Comparison of ENCODE assay signal across 12 cellular contexts in the genomic region with DNA sequence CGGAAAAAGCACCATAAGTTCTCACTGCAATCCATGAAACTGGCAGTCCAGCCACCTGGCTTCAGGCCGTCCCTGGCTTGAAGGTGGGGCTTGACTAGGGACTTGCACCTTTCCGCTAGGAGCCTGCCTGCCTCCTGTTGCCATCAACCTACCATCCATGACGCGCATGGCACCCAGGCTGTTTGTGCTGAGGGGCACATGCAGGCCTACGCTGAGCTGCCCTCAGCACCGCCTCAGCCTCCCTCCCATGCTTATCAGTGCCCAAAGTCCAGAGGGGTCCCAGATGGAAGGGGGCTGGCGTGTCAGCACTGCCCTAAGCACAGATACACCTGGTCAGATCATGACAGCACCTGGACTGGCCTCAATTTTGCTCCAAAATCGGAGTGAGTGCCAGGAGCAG.
DNase-seq lines count a peak whose midpoint lies in the region; ATAC-seq, FAIRE-seq and TF ChIP-seq lines count a peak whose summit lies in the region.
"Had no signal": no experiment of that assay in that cellular context is flagged by ENCODE, and none has a peak within 500 bp of the region (broad histone marks: within the 10 kb centered on the region; RNA-seq: fewer than 3 reads in every experiment).

No MANE protein-coding gene starts in this region.

- no peak overlapping the region for H3K27ac Mint-ChIP-seq in mesothelial cell of epicardium
- H3K27ac Mint-ChIP-seq: CD4-positive, CD25-positive, alpha-beta regulatory T cell had no signal

- H3K27me3 ChIP-seq in K562 (ENCODE audit: control insufficient read depth in 2 of 2, insufficient read depth in 2 of 2, low read length in 2 of 2) (no peaks in the 10 kb centered on the region), neuronal stem cell (ENCODE audit: control insufficient read depth in 3 of 3, insufficient read depth in 3 of 3, low read depth in 1 of 3, low read length in 3 of 3) (no peaks in the 10 kb centered on the region), upper lobe of left lung (no peaks in the 10 kb centered on the region), left lung (no peaks in the 10 kb centered on the region)
- H3K27me3 ChIP-seq: BLaER1 treated with 17β-estradiol and CSF1 and Interleukin-3, amounts not matched to agents 10 nM and 100 nM had no signal

- no peaks in the 10 kb centered on the region for H3K36me3 ChIP-seq in K562 (ENCODE audit: control insufficient read depth, insufficient read depth, low read length)
- no peaks in the 10 kb centered on the region for H3K36me3 ChIP-seq in neuronal stem cell (replicated peaks in 1 of 2; ENCODE audit: control insufficient read depth in 2 of 2, insufficient read depth in 2 of 2, low read length in 2 of 2)
- no peaks in the 10 kb centered on the region for H3K36me3 ChIP-seq in upper lobe of left lung
- H3K36me3 ChIP-seq in left lung = no peaks in the 10 kb centered on the region
- H3K36me3 ChIP-seq: BLaER1 treated with 17β-estradiol and CSF1 and Interleukin-3, amounts not matched to agents 10 nM and 100 nM had no signal

- CTCF ChIA-PET in K562 (lab: Yijun Ruan, JAX; ENCODE audit: low intra/inter-chr PET ratio) = no interaction called here

- peak; percentile 11 for ATAC-seq in HG02938 (IDR thresholded peaks at IDR 0.05; ENCODE audit: unreplicated experiment)
- ATAC-seq in K562 = peak; percentile 32; the same call in 2 of the 3 replicates
- peak; percentile 21 to 51 for ATAC-seq in upper lobe of left lung (ENCODE audit: low FRiP score in 2 of 2)
- no peak for ATAC-seq in left lung

- peak overlapping the region; percentile 64 for H4K91ac ChIP-seq in neuronal stem cell (ENCODE audit: low read depth, low read length, poor library complexity)

- H3K4me2 ChIP-seq in K562 (ENCODE audit: insufficient read depth, low read length) = no peak overlapping the region
- H3K4me2 ChIP-seq in neuronal stem cell (ENCODE audit: insufficient read depth, low read length, poor library complexity, severe bottlenecking) = no peak overlapping the region

- H3K4me3 Mint-ChIP-seq in mesothelial cell of epicardium = no peak overlapping the region
- H3K4me3 Mint-ChIP-seq: CD4-positive, CD25-positive, alpha-beta regulatory T cell had no signal

- no peak overlapping the region for H3K4me3 ChIP-seq in K562
- H3K4me3 ChIP-seq in neuronal stem cell (ENCODE audit: low read length in 2 of 2) = no peak overlapping the region
- no peak overlapping the region for H3K4me3 ChIP-seq in upper lobe of left lung
- no peak overlapping the region for H3K4me3 ChIP-seq in left lung
- H3K4me3 ChIP-seq: BLaER1 treated with 17β-estradiol and CSF1 and Interleukin-3, amounts not matched to agents 10 nM and 100 nM; GM12878 had no signal

- TF ChIP-seq EP300 in K562 (IDR thresholded peaks at IDR 0.05; ENCODE audit: low read length) (no peak), upper lobe of left lung (IDR thresholded peaks at IDR 0.05) (no peak)

- H2AFZ ChIP-seq in K562 (ENCODE audit: low read depth, low read length) (no peak overlapping the region; the same call in 1 of the 2 replicates), neuronal stem cell (ENCODE audit: low read length) (peak overlapping the region; percentile 38)

- TF ChIP-seq CTCF in K562 (IDR thresholded peaks at IDR 0.05 in 2 of 3, conservative IDR thresholded peaks at IDR 0.05 in 1 of 3; ENCODE audit: insufficient read depth in 2 of 3, low read depth in 1 of 3, low read length in 3 of 3) = no peak
- no peak for TF ChIP-seq CTCF in upper lobe of left lung (IDR thresholded peaks at IDR 0.05)
- TF ChIP-seq CTCF in mesothelial cell of epicardium (IDR thresholded peaks at IDR 0.05; ENCODE audit: unreplicated experiment) = no peak
- TF ChIP-seq CTCF in left lung (IDR thresholded peaks at IDR 0.05) = no peak

- H3K27me3 Mint-ChIP-seq in mesothelial cell of epicardium (ENCODE audit: low read depth) = no peaks in the 10 kb centered on the region
- H3K27me3 Mint-ChIP-seq: CD4-positive, CD25-positive, alpha-beta regulatory T cell had no signal

- no peaks in the 10 kb centered on the region; a peak in 1 of 5 replicates for H3K4me1 ChIP-seq in K562 (replicated peaks in 1 of 2; ENCODE audit: control insufficient read depth in 2 of 2, insufficient read depth in 2 of 2, low read length in 2 of 2)
- H3K4me1 ChIP-seq in neuronal stem cell (ENCODE audit: control insufficient read depth in 2 of 2, insufficient read depth in 1 of 2, low read depth in 1 of 2, low read length in 2 of 2) = no peaks in the 10 kb centered on the region
- H3K4me1 ChIP-seq in upper lobe of left lung = no peaks in the 10 kb centered on the region
- H3K4me1 ChIP-seq in left lung = no peaks in the 10 kb centered on the region

- DNase-seq in K562 (ENCODE audit: extremely low read depth in 1 of 4, low spot score in 3 of 4) (no peak), neuronal stem cell (ENCODE audit: low spot score) (no peak), upper lobe of left lung (peak in 1 of 2 donors; percentile 36), kidney glomerular epithelial cell (lab: John Stamatoyannopoulos, UW) (no peak), mesothelial cell of epicardium (ENCODE audit: low spot score in 2 of 2, unreplicated experiment in 2 of 2) (no peak), left lung (no peak), UCSD-AML1 (lab: John Stamatoyannopoulos, UW; ENCODE audit: unreplicated experiment) (no peak)
- DNase-seq: ACHN; CD4-positive, CD25-positive, alpha-beta regulatory T cell had no signal

- no peaks in the 10 kb centered on the region for H3K4me1 Mint-ChIP-seq in mesothelial cell of epicardium

- no peak overlapping the region for H3K9ac ChIP-seq in K562 (ENCODE audit: insufficient read depth in 1 of 2, low read depth in 2 of 2, low read length in 2 of 2)
- no peak overlapping the region for H3K9ac ChIP-seq in neuronal stem cell (ENCODE audit: low read depth, low read length, poor library complexity)
- H3K9ac ChIP-seq: BLaER1 treated with 17β-estradiol and CSF1 and Interleukin-3, amounts not matched to agents 10 nM and 100 nM had no signal

- H3K18ac ChIP-seq in neuronal stem cell (ENCODE audit: low read length) = peak overlapping the region; percentile 92

- H2BK5ac ChIP-seq in neuronal stem cell (ENCODE audit: low read length) = peak overlapping the region; percentile 35

- intact Hi-C loops in K562 (cut with micrococcal nuclease) (no loop called here), left lung (cut with DNase I) (no loop called here)

- TF ChIP-seq POLR2A in K562 (conservative IDR thresholded peaks at IDR 0.05) (no peak), upper lobe of left lung (IDR thresholded peaks at IDR 0.05) (no peak)

- in situ Hi-C loops in K562 (cut with MboI) = no loop called here

- FAIRE-seq in K562 (lab: Jason Lieb, UNC) = no peak

- no TSS peak for BruUV-seq in K562 (replicated peaks; lab: Mats Ljungman, UMichigan)

- POLR2A ChIA-PET in K562 (lab: Yijun Ruan, JAX) = interaction anchor here (0.8 kb wide), 1 partner anchor 9 kb away, joined by 3 read pairs; no protein-coding TSS in a partner anchor

- no peaks in the 10 kb centered on the region for H4K20me1 ChIP-seq in K562 (replicated peaks; ENCODE audit: control insufficient read depth, insufficient read depth, low read length)
- H4K20me1 ChIP-seq: BLaER1 treated with 17β-estradiol and CSF1 and Interleukin-3, amounts not matched to agents 10 nM and 100 nM had no signal

- H4K8ac ChIP-seq in neuronal stem cell (ENCODE audit: low read depth, low read length) = no peak overlapping the region

- peak overlapping the region; percentile 10 for H2BK120ac ChIP-seq in neuronal stem cell (ENCODE audit: low read depth, low read length)

- no peak overlapping the region for H3K27ac ChIP-seq in K562 (ENCODE audit: extremely low read depth, low read depth, low read length)
- H3K27ac ChIP-seq in neuronal stem cell (replicated peaks; ENCODE audit: low read length) = no peak overlapping the region
- no peak overlapping the region for H3K27ac ChIP-seq in upper lobe of left lung
- no peak overlapping the region for H3K27ac ChIP-seq in left lung
- H3K27ac ChIP-seq: BLaER1 treated with 17β-estradiol and CSF1 and Interleukin-3, amounts not matched to agents 10 nM and 100 nM had no signal

- no peak overlapping the region for H2BK12ac ChIP-seq in neuronal stem cell (ENCODE audit: low read length)

- H3K9me3 ChIP-seq in K562 (replicated peaks; ENCODE audit: control insufficient read depth, insufficient read depth, low read depth, low read length) = no peaks in the 10 kb centered on the region
- H3K9me3 ChIP-seq in neuronal stem cell (replicated peaks in 1 of 2; ENCODE audit: control insufficient read depth in 2 of 2, insufficient read depth in 1 of 2, low read depth in 1 of 2, low read length in 2 of 2) = peaks cover 0 to 3% of the 10 kb centered on the region in 2 donors
- no peaks in the 10 kb centered on the region for H3K9me3 ChIP-seq in upper lobe of left lung
- H3K9me3 ChIP-seq in left lung = no peaks in the 10 kb centered on the region

- H3K4ac ChIP-seq in neuronal stem cell (ENCODE audit: low read length) = peak overlapping the region; percentile 38

- H3K14ac ChIP-seq in neuronal stem cell (ENCODE audit: low read length) = peak overlapping the region; percentile 99

- no peak for TF ChIP-seq RAD21 in K562 (CRISPR knock-in tag; conservative IDR thresholded peaks at IDR 0.05 in 1 of 2, IDR thresholded peaks at IDR 0.05 in 1 of 2)

- no peaks in the 10 kb centered on the region for H3K79me1 ChIP-seq in neuronal stem cell (ENCODE audit: low read depth, low read length)

- H3K36me3 Mint-ChIP-seq in mesothelial cell of epicardium = peaks cover under 1% of the 10 kb centered on the region
- H3K36me3 Mint-ChIP-seq: CD4-positive, CD25-positive, alpha-beta regulatory T cell had no signal

- H2AK5ac ChIP-seq in neuronal stem cell (ENCODE audit: low read depth, low read length) = peak overlapping the region; percentile 53

- H3K9me1 ChIP-seq in K562 (ENCODE audit: control insufficient read depth, insufficient read depth, low read length) = no peaks in the 10 kb centered on the region

- 2% methylated on average over 9 of the region's 9 CpGs for WGBS in K562 (ENCODE audit: insufficient coverage, low coverage, missing lambda C conversion rate)
- WGBS in neuronal stem cell (ENCODE audit: extremely low coverage in 2 of 2, insufficient read length in 2 of 2, insufficient replicate concordance in 1 of 2), 2 donors = no CpG with 5 or more reads among the region's 9 CpGs
- whole genome bisulfite sequencing in upper lobe of left lung, 2 donors = 89 to 100% methylated on average over 2 to 8 of the region's 9 CpGs

- peak overlapping the region; percentile 94 for H2BK15ac ChIP-seq in neuronal stem cell (ENCODE audit: low read length)

- H3K79me2 ChIP-seq in K562 (ENCODE audit: control insufficient read depth, insufficient read depth, low read length) = no peaks in the 10 kb centered on the region

- peak overlapping the region; percentile 17 for H3K23ac ChIP-seq in neuronal stem cell (ENCODE audit: low read depth, low read length, poor library complexity)

- peaks cover 14% of the 10 kb centered on the region for H3K9me3 Mint-ChIP-seq in mesothelial cell of epicardium

TF ChIP-seq in K562, 482 proteins besides CTCF, POLR2A, EP300 and RAD21 (continues in another document):
- TF ChIP-seq TEAD4 (IDR thresholded peaks at IDR 0.05; ENCODE audit: low read length) (no peak), TEAD4 (CRISPR knock-in tag; IDR thresholded peaks at IDR 0.05; ENCODE audit: borderline replicate concordance) (no peak)
